23 cellular contexts compared by ENCODE assay signal in the genomic region with DNA sequence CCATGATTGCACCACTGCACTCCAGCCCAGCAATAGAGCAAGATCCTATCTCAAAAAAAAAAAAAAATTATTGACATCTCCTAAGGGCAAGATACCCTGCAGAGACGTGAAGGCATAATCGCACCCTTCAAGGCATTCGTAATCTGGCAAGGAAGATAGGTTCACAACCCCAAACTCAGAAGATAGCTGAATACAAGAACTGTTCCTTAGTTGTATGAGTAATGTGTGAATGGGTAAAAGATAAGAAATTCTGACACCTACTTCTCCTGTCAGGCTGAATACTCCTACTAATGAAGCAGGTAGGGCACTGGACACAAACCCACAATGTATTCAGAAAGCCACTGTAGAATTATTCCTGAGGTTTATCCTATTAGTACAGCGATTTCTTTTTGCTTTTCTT.
"Had no signal": no experiment of that assay in that cellular context is flagged by ENCODE, and none has a peak within 500 bp of the region (broad histone marks: within the 10 kb centered on the region; RNA-seq: fewer than 3 reads in every experiment).

No MANE protein-coding gene starts in this region.

- H3K4me3 ChIP-seq: colonic mucosa, coronary artery, dorsolateral prefrontal cortex, esophagus muscularis mucosa, esophagus squamous epithelium, gastrocnemius medialis, gastroesophageal sphincter, heart left ventricle, heart right ventricle had no signal

- H3K36me3 ChIP-seq: colonic mucosa, esophagus muscularis mucosa, esophagus squamous epithelium, gastrocnemius medialis, gastroesophageal sphincter, heart left ventricle, heart right ventricle had no signal

- H3K27ac ChIP-seq: colonic mucosa, coronary artery, dorsolateral prefrontal cortex, epithelial cell of prostate, esophagus muscularis mucosa, esophagus squamous epithelium, foreskin keratinocyte, gastrocnemius medialis, gastroesophageal sphincter, heart left ventricle, heart right ventricle had no signal

- DNase-seq: colonic mucosa; cortex of kidney; dermis blood vessel endothelial cell; dorsolateral prefrontal cortex; effector CD4-positive, alpha-beta T cell; effector CD8-positive, alpha-beta T cell; effector memory CD4-positive, alpha-beta T cell; effector memory CD8-positive, alpha-beta T cell; endodermal cell; erythroblast; esophagus squamous epithelium; foreskin fibroblast; foreskin keratinocyte; foreskin melanocyte; gastrocnemius medialis; glutamatergic neuron; head of caudate nucleus; heart left ventricle; heart right ventricle had no signal

- H3K27me3 ChIP-seq: colonic mucosa, esophagus muscularis mucosa, foreskin keratinocyte, gastrocnemius medialis, gastroesophageal sphincter, heart left ventricle had no signal

- H3K4me1 ChIP-seq: colonic mucosa, esophagus squamous epithelium, foreskin keratinocyte, gastrocnemius medialis, gastroesophageal sphincter had no signal
